Comparison of ENCODE assay signal across 8 cellular contexts in the genomic region with DNA sequence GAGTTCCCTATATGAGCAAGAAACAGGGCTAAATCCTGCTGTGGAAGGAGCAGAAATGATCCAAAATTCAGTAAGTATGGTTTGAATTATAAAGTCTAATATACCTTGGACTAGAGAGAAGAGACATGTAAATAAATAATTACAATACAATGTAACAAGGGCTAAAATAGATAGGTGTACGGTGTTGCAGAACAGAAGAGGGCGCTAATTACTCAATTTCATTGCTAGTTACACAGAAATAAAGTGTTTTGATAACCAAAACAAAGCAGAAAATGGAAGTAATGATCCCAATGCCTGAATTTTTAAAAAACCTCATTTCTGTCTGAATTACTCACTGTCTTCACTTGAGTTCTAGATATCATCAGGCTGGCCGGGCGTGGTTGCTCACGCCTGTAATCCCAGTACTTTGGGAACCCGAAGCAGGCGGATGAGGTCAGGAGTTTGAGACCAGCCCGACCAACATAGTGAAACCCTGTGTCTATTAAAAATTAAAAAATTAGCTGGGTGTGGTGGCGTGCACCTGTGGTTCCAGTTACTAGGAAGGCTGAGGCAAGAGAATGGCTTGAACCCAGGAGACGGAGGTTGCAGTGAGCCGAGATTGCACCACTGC. TPM values are rescaled to one million over a fixed set of nuclear protein-coding genes. Genes with fewer than 3 reads are reported as not detected.
A peak's percentile ranks its signal among the peaks of the same experiment; 100 is the strongest.
DNase-seq lines count a peak whose midpoint lies in the region; ATAC-seq and TF ChIP-seq lines count a peak whose summit lies in the region.

No MANE protein-coding gene starts in this region.

- H3F3A ChIP-seq in SK-N-SH (replicated peaks; ENCODE audit: insufficient read depth), result no peaks in the 10 kb centered on the region

- H3K4me3 ChIP-seq in SK-N-SH (ENCODE audit: low read depth in 2 of 2, low read length in 1 of 2) (no peak overlapping the region; a peak in 1 of 4 replicates), MG63 (no peak overlapping the region)

- no peaks in the 10 kb centered on the region for H3K36me3 ChIP-seq in SK-N-SH (replicated peaks in 1 of 2; ENCODE audit: control insufficient read depth in 1 of 2, insufficient read depth in 2 of 2, low read length in 1 of 2)
- no peaks in the 10 kb centered on the region for H3K36me3 ChIP-seq in MG63

- ATAC-seq in GM21423 (IDR thresholded peaks at IDR 0.05; ENCODE audit: unreplicated experiment), result no peak

- CTCF ChIA-PET in SK-N-SH (lab: Yijun Ruan, JAX), result interaction anchor here (1.4 kb wide), 1 partner anchor 109 kb away, joined by 3 read pairs; no protein-coding TSS in a partner anchor

- H3K79me2 ChIP-seq in SK-N-SH (ENCODE audit: insufficient read depth), result no peaks in the 10 kb centered on the region

- H3K9ac ChIP-seq in SK-N-SH, result no peak overlapping the region

- H3K4me1 ChIP-seq in SK-N-SH (ENCODE audit: control insufficient read depth in 1 of 2, insufficient read depth in 2 of 2, low read depth in 1 of 2, low read length in 1 of 2), result no peaks in the 10 kb centered on the region

- TF ChIP-seq CTCF in SK-N-SH (IDR thresholded peaks at IDR 0.05), result peak; percentile 60

- in situ Hi-C loops in KBM-7 (cut with MboI; ENCODE audit: low pct_unique_long_range_greater_than_20kb, low sequenced_read_pairs), result no loop called here

- POLR2A ChIA-PET in SK-N-SH (lab: Yijun Ruan, JAX), result no interaction called here

- DNase-seq in NCI-H510A treated with DMSO at 0.1 percent for 48 hours (lab: John Stamatoyannopoulos, UW), result peak; percentile 40
- no peak for DNase-seq in NCI-H510A (lab: John Stamatoyannopoulos, UW)
- DNase-seq in KBM-7, result peak; percentile 64
- peak; percentile 32 for DNase-seq in SK-N-SH
- peak; percentile 57 for DNase-seq in kidney glomerular epithelial cell (lab: John Stamatoyannopoulos, UW)
- no peak for DNase-seq in MG63
- no peak for DNase-seq in activated T-cell treated with anti-CD3 and anti-CD28 coated beads for 4 hours

- H3K4me2 ChIP-seq in SK-N-SH, result no peak overlapping the region

- 74% methylated on average over 11 of the region's 11 CpGs for WGBS in SK-N-SH (ENCODE audit: low lambda C conversion rate)

- no peaks in the 10 kb centered on the region for H3K27me3 ChIP-seq in SK-N-SH (ENCODE audit: insufficient read depth)
- no peaks in the 10 kb centered on the region for H3K27me3 ChIP-seq in MG63

- no peak overlapping the region for H2AFZ ChIP-seq in SK-N-SH (ENCODE audit: low read depth)

- no peak overlapping the region for H3K27ac ChIP-seq in SK-N-SH (ENCODE audit: low read depth in 2 of 2, low read length in 1 of 2)

- peak; percentile 60 for TF ChIP-seq RAD21 in SK-N-SH (IDR thresholded peaks at IDR 0.05; ENCODE audit: low read length)

- no peak for TF ChIP-seq EP300 in SK-N-SH (IDR thresholded peaks at IDR 0.05; ENCODE audit: borderline replicate concordance in 1 of 2, low read depth in 1 of 2, low read length in 1 of 2)

- H4K20me1 ChIP-seq in SK-N-SH (ENCODE audit: insufficient read depth), result no peaks in the 10 kb centered on the region

- H3K9me2 ChIP-seq in SK-N-SH, result no peaks in the 10 kb centered on the region

- no peaks in the 10 kb centered on the region for H3K9me3 ChIP-seq in SK-N-SH
- no peaks in the 10 kb centered on the region for H3K9me3 ChIP-seq in MG63

TF ChIP-seq in SK-N-SH, 30 proteins besides CTCF, POLR2A, EP300 and RAD21:
- TF ChIP-seq POLR2AphosphoS5 (IDR thresholded peaks at IDR 0.05; ENCODE audit: low read depth, low read length) (no peak), SMC3 (IDR thresholded peaks at IDR 0.05; ENCODE audit: low read depth, low read length) (peak; percentile 30; the same call in 1 of the 2 replicates)
- TF ChIP-seq, protein P1, sequence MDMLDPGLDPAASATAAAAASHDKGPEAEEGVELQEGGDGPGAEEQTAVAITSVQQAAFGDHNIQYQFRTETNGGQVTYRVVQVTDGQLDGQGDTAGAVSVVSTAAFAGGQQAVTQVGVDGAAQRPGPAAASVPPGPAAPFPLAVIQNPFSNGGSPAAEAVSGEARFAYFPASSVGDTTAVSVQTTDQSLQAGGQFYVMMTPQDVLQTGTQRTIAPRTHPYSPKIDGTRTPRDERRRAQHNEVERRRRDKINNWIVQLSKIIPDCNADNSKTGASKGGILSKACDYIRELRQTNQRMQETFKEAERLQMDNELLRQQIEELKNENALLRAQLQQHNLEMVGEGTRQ (IDR thresholded peaks at IDR 0.05; ENCODE audit: borderline replicate concordance, low read depth, low read length), result no peak

RNA-seq across cellular contexts. Expression of a gene that starts 8.3 kb away (rescaled TPM):
- polyA plus RNA-seq in SK-N-SH (2012; rRNA removed), result 0.08 and 0.26 TPM in 2 replicates
- polyA plus RNA-seq in SK-N-SH (2012; cell fraction: cytosol; rRNA removed), result 0.10 and 0.13 TPM in 2 replicates
- 0.15 and 0.23 TPM in 2 replicates for polyA plus RNA-seq in SK-N-SH (2012; cell fraction: nucleus; rRNA removed)
- total RNA-seq in MG63 (2014; rRNA removed; shearing (Covaris generic); ENCODE audit: low replicate concordance), result not detected in 2 replicates

RNA-seq across cellular contexts. Expression of a gene that starts 52.9 kb away (rescaled TPM):
- polyA plus RNA-seq in SK-N-SH (2012; rRNA removed), result 2.9 and 3.3 TPM in 2 replicates
- polyA plus RNA-seq in SK-N-SH (2012; cell fraction: cytosol; rRNA removed), result 3.0 and 4.4 TPM in 2 replicates
- 2.2 and 2.6 TPM in 2 replicates for polyA plus RNA-seq in SK-N-SH (2012; cell fraction: nucleus; rRNA removed)
- 5.1 and 11.5 TPM in 2 replicates for total RNA-seq in MG63 (2014; rRNA removed; shearing (Covaris generic); ENCODE audit: low replicate concordance)

Comparison
In these comparisons a context has a peak if more than half of its experiments do, and no peak if none do; other contexts are left out.
1. DNase-seq: peak in NCI-H510A treated with DMSO at 0.1 percent for 48 hours (single experiment), KBM-7 (single experiment), SK-N-SH (single experiment) and kidney glomerular epithelial cell (single experiment); none in NCI-H510A (single experiment), MG63 (single experiment) and activated T-cell treated with anti-CD3 and anti-CD28 coated beads for 4 hours (single experiment).